ENCODE assay signal across 2 cellular contexts in the genomic region with DNA sequence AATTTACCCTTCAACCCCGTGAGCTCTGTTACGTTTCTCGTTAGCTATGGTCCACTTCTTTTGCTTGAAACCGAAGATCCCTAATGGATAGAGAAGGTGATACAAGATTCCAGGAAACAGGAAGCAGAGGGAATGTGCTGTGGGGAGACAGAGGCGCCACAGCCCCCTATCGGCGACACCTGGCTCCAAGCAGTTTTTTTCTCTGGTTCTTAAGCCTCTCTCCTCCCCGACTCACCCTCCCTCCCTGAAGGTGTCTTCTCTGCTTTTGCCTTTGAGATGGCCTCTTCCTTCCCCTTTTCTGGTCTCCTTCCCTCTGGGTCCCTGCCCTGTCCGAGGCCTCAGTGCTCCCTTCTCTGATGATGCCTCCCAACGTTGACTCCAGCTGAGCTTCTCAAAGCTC.
TF ChIP-seq lines count a peak whose summit lies in the region.

No MANE protein-coding gene starts in this region.

TF ChIP-seq in WTC11, 78 proteins besides CTCF, POLR2A, EP300 and RAD21:
- no peak for TF ChIP-seq ARID4B (CRISPR knock-in tag; IDR thresholded peaks at IDR 0.05; ENCODE audit: borderline replicate concordance)
- TF ChIP-seq NFE2L1 (CRISPR knock-in tag; IDR thresholded peaks at IDR 0.05) = no peak
- TF ChIP-seq ELF4 (CRISPR knock-in tag; IDR thresholded peaks at IDR 0.05; ENCODE audit: low read depth) = no peak
- TF ChIP-seq JUN (CRISPR knock-in tag; IDR thresholded peaks at IDR 0.05) = no peak
- TF ChIP-seq E2F4 (CRISPR knock-in tag; IDR thresholded peaks at IDR 0.05; ENCODE audit: borderline replicate concordance, low read depth) = no peak
- no peak for TF ChIP-seq PREB (CRISPR knock-in tag; IDR thresholded peaks at IDR 0.05; ENCODE audit: borderline replicate concordance)
- no peak for TF ChIP-seq ZNF138 (CRISPR knock-in tag; conservative IDR thresholded peaks at IDR 0.05)
- TF ChIP-seq MYBL2 (CRISPR knock-in tag; IDR thresholded peaks at IDR 0.05) = no peak
- TF ChIP-seq, protein P1, sequence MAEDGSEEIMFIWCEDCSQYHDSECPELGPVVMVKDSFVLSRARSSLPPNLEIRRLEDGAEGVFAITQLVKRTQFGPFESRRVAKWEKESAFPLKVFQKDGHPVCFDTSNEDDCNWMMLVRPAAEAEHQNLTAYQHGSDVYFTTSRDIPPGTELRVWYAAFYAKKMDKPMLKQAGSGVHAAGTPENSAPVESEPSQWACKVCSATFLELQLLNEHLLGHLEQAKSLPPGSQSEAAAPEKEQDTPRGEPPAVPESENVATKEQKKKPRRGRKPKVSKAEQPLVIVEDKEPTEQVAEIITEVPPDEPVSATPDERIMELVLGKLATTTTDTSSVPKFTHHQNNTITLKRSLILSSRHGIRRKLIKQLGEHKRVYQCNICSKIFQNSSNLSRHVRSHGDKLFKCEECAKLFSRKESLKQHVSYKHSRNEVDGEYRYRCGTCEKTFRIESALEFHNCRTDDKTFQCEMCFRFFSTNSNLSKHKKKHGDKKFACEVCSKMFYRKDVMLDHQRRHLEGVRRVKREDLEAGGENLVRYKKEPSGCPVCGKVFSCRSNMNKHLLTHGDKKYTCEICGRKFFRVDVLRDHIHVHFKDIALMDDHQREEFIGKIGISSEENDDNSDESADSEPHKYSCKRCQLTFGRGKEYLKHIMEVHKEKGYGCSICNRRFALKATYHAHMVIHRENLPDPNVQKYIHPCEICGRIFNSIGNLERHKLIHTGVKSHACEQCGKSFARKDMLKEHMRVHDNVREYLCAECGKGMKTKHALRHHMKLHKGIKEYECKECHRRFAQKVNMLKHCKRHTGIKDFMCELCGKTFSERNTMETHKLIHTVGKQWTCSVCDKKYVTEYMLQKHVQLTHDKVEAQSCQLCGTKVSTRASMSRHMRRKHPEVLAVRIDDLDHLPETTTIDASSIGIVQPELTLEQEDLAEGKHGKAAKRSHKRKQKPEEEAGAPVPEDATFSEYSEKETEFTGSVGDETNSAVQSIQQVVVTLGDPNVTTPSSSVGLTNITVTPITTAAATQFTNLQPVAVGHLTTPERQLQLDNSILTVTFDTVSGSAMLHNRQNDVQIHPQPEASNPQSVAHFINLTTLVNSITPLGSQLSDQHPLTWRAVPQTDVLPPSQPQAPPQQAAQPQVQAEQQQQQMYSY (CRISPR knock-in tag; IDR thresholded peaks at IDR 0.05) = no peak
- TF ChIP-seq FOXP4 (CRISPR knock-in tag; IDR thresholded peaks at IDR 0.05) = no peak

TF ChIP-seq in HepG2, 621 proteins besides CTCF, POLR2A, EP300 and RAD21 (continued from another document):
- no peak for TF ChIP-seq ZNF407 (CRISPR knock-in tag; IDR thresholded peaks at IDR 0.05; ENCODE audit: not compliant biosample characterization)
- TF ChIP-seq ZNF670 (CRISPR knock-in tag; IDR thresholded peaks at IDR 0.05; ENCODE audit: borderline replicate concordance) = no peak
- TF ChIP-seq CSRNP1 (CRISPR knock-in tag; IDR thresholded peaks at IDR 0.05) = no peak
- no peak for TF ChIP-seq ZNF343 (CRISPR knock-in tag; IDR thresholded peaks at IDR 0.05)
- TF ChIP-seq, protein P2, sequence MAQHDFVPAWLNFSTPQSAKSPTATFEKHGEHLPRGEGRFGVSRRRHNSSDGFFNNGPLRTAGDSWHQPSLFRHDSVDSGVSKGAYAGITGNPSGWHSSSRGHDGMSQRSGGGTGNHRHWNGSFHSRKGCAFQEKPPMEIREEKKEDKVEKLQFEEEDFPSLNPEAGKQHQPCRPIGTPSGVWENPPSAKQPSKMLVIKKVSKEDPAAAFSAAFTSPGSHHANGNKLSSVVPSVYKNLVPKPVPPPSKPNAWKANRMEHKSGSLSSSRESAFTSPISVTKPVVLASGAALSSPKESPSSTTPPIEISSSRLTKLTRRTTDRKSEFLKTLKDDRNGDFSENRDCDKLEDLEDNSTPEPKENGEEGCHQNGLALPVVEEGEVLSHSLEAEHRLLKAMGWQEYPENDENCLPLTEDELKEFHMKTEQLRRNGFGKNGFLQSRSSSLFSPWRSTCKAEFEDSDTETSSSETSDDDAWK (CRISPR knock-in tag; IDR thresholded peaks at IDR 0.05) = no peak
- TF ChIP-seq U2AF2 (IDR thresholded peaks at IDR 0.05; ENCODE audit: low read depth, low read length) = no peak
- TF ChIP-seq ZNF652 (CRISPR knock-in tag; IDR thresholded peaks at IDR 0.05; ENCODE audit: borderline replicate concordance, low read depth) = no peak
- TF ChIP-seq NFE2L1 (CRISPR knock-in tag; IDR thresholded peaks at IDR 0.05; ENCODE audit: borderline replicate concordance) = no peak
